Comparison of ENCODE assay signal across 1 cellular context in the genomic region with DNA sequence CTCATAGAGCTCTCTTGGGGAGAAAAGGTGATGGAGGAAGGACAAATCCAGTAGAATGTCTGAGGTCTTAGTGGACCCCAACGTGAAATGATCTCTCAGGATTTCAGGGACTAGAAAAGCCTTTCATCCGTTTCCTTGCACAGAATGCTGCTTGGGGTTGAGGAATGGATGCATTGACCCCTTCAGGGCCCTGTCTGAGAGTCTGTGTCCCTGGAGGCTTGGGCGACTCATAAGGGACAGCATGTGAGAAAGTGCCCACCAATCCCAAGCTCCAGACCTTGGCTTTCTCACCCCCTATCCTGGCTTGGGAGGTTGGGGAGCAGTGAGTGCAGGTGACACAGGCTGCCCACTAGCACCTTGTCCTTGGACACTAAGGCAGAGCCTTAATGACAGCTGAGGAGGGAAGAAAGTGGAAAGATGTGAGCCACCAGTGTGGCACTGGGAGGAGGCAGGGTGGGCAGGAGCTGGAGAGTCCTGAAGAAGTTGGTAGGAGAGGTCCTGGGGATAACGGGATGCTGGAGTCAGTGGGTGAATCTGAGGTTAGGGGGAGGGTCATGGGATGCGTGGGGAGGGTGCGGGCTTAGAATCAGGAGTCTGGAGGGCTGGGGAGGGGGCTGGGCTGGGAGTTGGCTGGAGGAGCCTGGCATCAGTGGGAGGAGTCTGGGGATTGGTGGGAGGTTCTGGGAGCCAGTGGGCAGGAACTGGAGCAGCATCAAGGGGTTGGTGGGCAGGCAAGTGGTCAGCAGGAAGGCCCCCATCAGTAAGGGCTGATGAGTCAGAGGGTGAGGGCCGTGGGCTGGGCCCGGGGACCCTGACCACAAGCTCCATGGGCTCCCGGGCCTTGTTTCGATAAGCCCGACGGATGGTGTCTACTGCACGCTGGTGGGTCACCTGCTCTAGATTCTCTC.
TF ChIP-seq lines count a peak whose summit lies in the region.

No MANE protein-coding gene starts in this region.

TF ChIP-seq in H1, 55 proteins besides CTCF, POLR2A, EP300 and RAD21:
- TF ChIP-seq TEAD4 (IDR thresholded peaks at IDR 0.05; ENCODE audit: low read depth, low read length) (no peak), SP2 (IDR thresholded peaks at IDR 0.05; ENCODE audit: low read length) (no peak), KDM1A (IDR thresholded peaks at IDR 0.05; ENCODE audit: borderline replicate concordance, low read length) (no peak), HDAC6 (IDR thresholded peaks at IDR 0.05; ENCODE audit: low read depth, low read length) (no peak)
